Comparison of ENCODE assay signal across 19 cellular contexts in genomic region chr11:125075900-125076317, GRCh38. TPM values are rescaled to one million over a fixed set of nuclear protein-coding genes. Genes with fewer than 3 reads are reported as not detected.
DNase-seq lines count a peak whose midpoint lies in the region; ATAC-seq and TF ChIP-seq lines count a peak whose summit lies in the region.
"Had no signal": no experiment of that assay in that cellular context is flagged by ENCODE, and none has a peak within 500 bp of the region (broad histone marks: within the 10 kb centered on the region; RNA-seq: fewer than 3 reads in every experiment).

No MANE protein-coding gene starts in this region.

- no peak overlapping the region for H3K9ac ChIP-seq in MM.1S (ENCODE audit: low read length)

- H3K9me3 ChIP-seq in breast epithelium (no peaks in the 10 kb centered on the region), MM.1S (replicated peaks; ENCODE audit: insufficient read depth, low read length) (no peaks in the 10 kb centered on the region)
- H3K9me3 ChIP-seq: thoracic aorta had no signal

- H3K4me3 ChIP-seq in breast epithelium (no peak overlapping the region), fibroblast of pulmonary artery (replicated peaks; ENCODE audit: low read depth, low read length) (no peak overlapping the region), MM.1S (ENCODE audit: low read length) (no peak overlapping the region)
- H3K4me3 ChIP-seq: GM12878, thoracic aorta had no signal

- no peaks in the 10 kb centered on the region for H3K9me2 ChIP-seq in MM.1S (replicated peaks; ENCODE audit: insufficient read depth, low read length)

- no peak overlapping the region for H3K4me3 Mint-ChIP-seq in MCF 10A (ENCODE audit: unreplicated experiment)
- H3K4me3 Mint-ChIP-seq in WTC11 = no peak overlapping the region
- H3K4me3 Mint-ChIP-seq in activated naive CD8-positive, alpha-beta T cell treated with anti-CD3 and anti-CD28 coated beads for 36 hours = no peak overlapping the region
- H3K4me3 Mint-ChIP-seq: activated naive CD4-positive, alpha-beta T cell treated with anti-CD3 and anti-CD28 coated beads, Interleukin-2, amount 50 U/mL, for 24 hours; nephron progenitor cell had no signal

- H3K4me1 ChIP-seq in breast epithelium = no peaks in the 10 kb centered on the region
- peaks cover 25% of the 10 kb centered on the region for H3K4me1 ChIP-seq in MM.1S (ENCODE audit: low read length)

- no peaks in the 10 kb centered on the region for H3K79me2 ChIP-seq in MM.1S (ENCODE audit: low read length)

- H3K9me3 Mint-ChIP-seq in MCF 10A (ENCODE audit: unreplicated experiment) = no peaks in the 10 kb centered on the region
- H3K9me3 Mint-ChIP-seq in WTC11 = no peaks in the 10 kb centered on the region
- H3K9me3 Mint-ChIP-seq in activated naive CD8-positive, alpha-beta T cell treated with anti-CD3 and anti-CD28 coated beads for 36 hours = no peaks in the 10 kb centered on the region
- H3K9me3 Mint-ChIP-seq: activated naive CD4-positive, alpha-beta T cell treated with anti-CD3 and anti-CD28 coated beads, Interleukin-2, amount 50 U/mL, for 24 hours; nephron progenitor cell had no signal

- H3K36me3 ChIP-seq in breast epithelium (no peaks in the 10 kb centered on the region), MM.1S (replicated peaks; ENCODE audit: insufficient read depth, low read length) (no peaks in the 10 kb centered on the region)
- H3K36me3 ChIP-seq: thoracic aorta had no signal

- peaks cover 42% of the 10 kb centered on the region for H3K4me1 Mint-ChIP-seq in MCF 10A (ENCODE audit: insufficient read depth, unreplicated experiment)
- H3K4me1 Mint-ChIP-seq in WTC11 = peaks cover 6% of the 10 kb centered on the region
- H3K4me1 Mint-ChIP-seq in activated naive CD8-positive, alpha-beta T cell treated with anti-CD3 and anti-CD28 coated beads for 36 hours = peaks cover 4% of the 10 kb centered on the region
- H3K4me1 Mint-ChIP-seq: activated naive CD4-positive, alpha-beta T cell treated with anti-CD3 and anti-CD28 coated beads, Interleukin-2, amount 50 U/mL, for 24 hours had no signal

- intact Hi-C loops in MCF 10A (cut with micrococcal nuclease) (loop anchor here (5.0 kb wide), 1 partner anchor 114 kb away; no protein-coding TSS in a partner anchor), breast epithelium (cut with DNase I; ENCODE audit: low total_unique reads) (no loop called here)

- H3K27me3 ChIP-seq in breast epithelium = no peaks in the 10 kb centered on the region
- H3K27me3 ChIP-seq in MM.1S (replicated peaks; ENCODE audit: insufficient read depth, low read length) = no peaks in the 10 kb centered on the region

- no TSS peak for BruUV-seq in MCF 10A (replicated peaks; lab: Mats Ljungman, UMichigan)

- no peak for TF ChIP-seq CTCF in MCF 10A (IDR thresholded peaks at IDR 0.05; ENCODE audit: unreplicated experiment)
- no peak for TF ChIP-seq CTCF in breast epithelium (IDR thresholded peaks at IDR 0.05)
- no peak for TF ChIP-seq CTCF in WTC11 (IDR thresholded peaks at IDR 0.05)
- no peak for TF ChIP-seq CTCF in fibroblast of pulmonary artery (IDR thresholded peaks at IDR 0.05; ENCODE audit: low read length, missing control alignments)
- TF ChIP-seq CTCF in MM.1S (IDR thresholded peaks at IDR 0.05; ENCODE audit: low read length) = no peak

- POLR2A ChIA-PET in MCF 10A (lab: Yijun Ruan, JAX) (interaction anchor here (0.6 to 1.7 kb wide), 4 partner anchors 12 to 112 kb away, joined by 3 to 15 read pairs (median 3); partner anchors contain the start of gene TMEM218), WTC11 (lab: Charles Lee) (no interaction called here)

- H3F3A ChIP-seq in MM.1S (ENCODE audit: insufficient read depth, low read length) = peaks cover 11% of the 10 kb centered on the region; the same call in 1 of the 2 replicates

- ATAC-seq in WTC11 (peak; percentile 51), HG02610 (IDR thresholded peaks at IDR 0.05; ENCODE audit: unreplicated experiment) (no peak)
- ATAC-seq: activated CD4-positive, CD25-positive, alpha-beta regulatory T cell treated with anti-CD3 and anti-CD28 coated beads, Interleukin-2, amount 50 U/mL, for 24 hours; GM12878 had no signal

- CTCF ChIA-PET in MCF 10A (lab: Yijun Ruan, JAX) = interaction anchor here (0.7 to 2.1 kb wide), 15 partner anchors 9 to 270 kb away, joined by 3 to 7 read pairs (median 4); partner anchors contain the start of gene SLC37A2
- CTCF ChIA-PET in WTC11 (lab: Charles Lee) = interaction anchor here (0.8 to 3.5 kb wide), 11 partner anchors 9 to 357 kb away, joined by 3 to 21 read pairs (median 5); partner anchors contain the start of gene SLC37A2

- H3K27ac ChIP-seq in breast epithelium (no peak overlapping the region), MM.1S (ENCODE audit: low read length) (no peak overlapping the region)
- H3K27ac ChIP-seq: 22Rv1, C4-2B, thoracic aorta had no signal

- H3K27ac Mint-ChIP-seq in MCF 10A (ENCODE audit: low read depth, unreplicated experiment) (peak overlapping the region; percentile 84), WTC11 (no peak overlapping the region)
- H3K27ac Mint-ChIP-seq in activated naive CD8-positive, alpha-beta T cell treated with anti-CD3 and anti-CD28 coated beads for 36 hours = no peak overlapping the region
- H3K27ac Mint-ChIP-seq: activated naive CD4-positive, alpha-beta T cell treated with anti-CD3 and anti-CD28 coated beads, Interleukin-2, amount 50 U/mL, for 24 hours; nephron progenitor cell had no signal

- no peaks in the 10 kb centered on the region for H3K27me3 Mint-ChIP-seq in MCF 10A (ENCODE audit: insufficient read depth, unreplicated experiment)
- H3K27me3 Mint-ChIP-seq in WTC11 (ENCODE audit: low read depth) = no peaks in the 10 kb centered on the region; the same call in 1 of the 2 replicates
- H3K27me3 Mint-ChIP-seq in activated naive CD8-positive, alpha-beta T cell treated with anti-CD3 and anti-CD28 coated beads for 36 hours = no peaks in the 10 kb centered on the region

- H4K20me1 ChIP-seq in MM.1S (ENCODE audit: insufficient read depth, low read length) = no peaks in the 10 kb centered on the region

- TF ChIP-seq POLR2A in breast epithelium (IDR thresholded peaks at IDR 0.05) = no peak

- H2AFZ ChIP-seq in MM.1S (ENCODE audit: low read length) = no peak overlapping the region

- H3K4me2 ChIP-seq in MM.1S (ENCODE audit: low read depth, low read length) = no peak overlapping the region

- H3K36me3 Mint-ChIP-seq in MCF 10A (ENCODE audit: insufficient read depth, unreplicated experiment) (no peaks in the 10 kb centered on the region), WTC11 (no peaks in the 10 kb centered on the region)
- H3K36me3 Mint-ChIP-seq in activated naive CD8-positive, alpha-beta T cell treated with anti-CD3 and anti-CD28 coated beads for 36 hours = no peaks in the 10 kb centered on the region
- H3K36me3 Mint-ChIP-seq: activated naive CD4-positive, alpha-beta T cell treated with anti-CD3 and anti-CD28 coated beads, Interleukin-2, amount 50 U/mL, for 24 hours had no signal

- peak; percentile 77 for DNase-seq in MCF 10A (ENCODE audit: unreplicated experiment)
- no peak for DNase-seq in breast epithelium (ENCODE audit: low spot score in 2 of 2)
- no peak for DNase-seq in WTC11 (ENCODE audit: low spot score)
- peak; percentile 20 for DNase-seq in fibroblast of pulmonary artery (ENCODE audit: low read depth)
- no peak for DNase-seq in MM.1S
- DNase-seq in activated naive CD8-positive, alpha-beta T cell treated with anti-CD3 and anti-CD28 coated beads for 36 hours = no peak
- DNase-seq in NCI-H446 (lab: John Stamatoyannopoulos, UW) = no peak
- DNase-seq: caudate nucleus; NCI-H1092; nephron progenitor cell; NK-92 treated with Interleukin-12 subunit alpha and Interleukin-12 subunit beta, amount 100 ng/mL, for 24 hours; SHP77 had no signal

TF ChIP-seq in WTC11, 78 proteins besides CTCF, POLR2A, EP300 and RAD21:
- TF ChIP-seq TP53 (CRISPR knock-in tag; IDR thresholded peaks at IDR 0.05) (no peak), JAZF1 (CRISPR knock-in tag; IDR thresholded peaks at IDR 0.05) (no peak), PREB (CRISPR knock-in tag; IDR thresholded peaks at IDR 0.05; ENCODE audit: borderline replicate concordance) (no peak), TCF7 (CRISPR knock-in tag; IDR thresholded peaks at IDR 0.05; ENCODE audit: low read depth) (no peak), E2F1 (CRISPR knock-in tag; IDR thresholded peaks at IDR 0.05) (no peak), SP1 (CRISPR knock-in tag; conservative IDR thresholded peaks at IDR 0.05) (no peak), ELF4 (CRISPR knock-in tag; IDR thresholded peaks at IDR 0.05; ENCODE audit: low read depth) (no peak), ZNF121 (CRISPR knock-in tag; IDR thresholded peaks at IDR 0.05) (no peak), ZNF219 (CRISPR knock-in tag; IDR thresholded peaks at IDR 0.05; ENCODE audit: borderline replicate concordance) (no peak)
TF ChIP-seq in WTC11: peak in this region for 0.

RNA-seq across cellular contexts. Expression of gene SLC37A2, which starts 12.8 kb away (rescaled TPM):
- total RNA-seq in MCF 10A (2022) = 5.2 and 7.8 TPM in 2 replicates
- total RNA-seq in breast epithelium = 10 to 100 TPM in 2 of 3 donors, 1 to 10 TPM in 1; 3.9 to 38.9 (median 13.6) TPM
- total RNA-seq in WTC11 (2021) = 1.3 to 2.2 TPM (median 2.1 TPM) in 3 replicates
- under 1 TPM; 0.47 to 0.50 TPM for total RNA-seq in activated naive CD8-positive, alpha-beta T cell treated with anti-CD3 and anti-CD28 coated beads for 36 hours

RNA-seq across cellular contexts. Expression of gene TMEM218, which starts 35.5 kb away (rescaled TPM):
- 21.1 and 31.3 TPM in 2 replicates for total RNA-seq in MCF 10A (2022)
- 10 to 100 TPM; 20.6 to 26.2 (median 22.4) TPM for total RNA-seq in breast epithelium
- total RNA-seq in WTC11 (2021) = 10.3 to 12.4 TPM (median 11.0 TPM) in 3 replicates
- total RNA-seq in activated naive CD8-positive, alpha-beta T cell treated with anti-CD3 and anti-CD28 coated beads for 36 hours = 10 to 100 TPM; 16.6 to 18.1 TPM

Comparison
In these comparisons a context has a peak if more than half of its experiments do, and no peak if none do; other contexts are left out.
1. DNase-seq: peak in MCF 10A (single experiment) and fibroblast of pulmonary artery (single experiment); none in breast epithelium (0 of 2), WTC11 (single experiment), MM.1S (single experiment), activated naive CD8-positive, alpha-beta T cell treated with anti-CD3 and anti-CD28 coated beads for 36 hours (single experiment) and NCI-H446 (0 of 2).